In genomic region chr10:6924166-6924565, GRCh38 we compare ENCODE assay signal across 12 cellular contexts.
DNase-seq lines count a peak whose midpoint lies in the region; ATAC-seq and TF ChIP-seq lines count a peak whose summit lies in the region.
"Had no signal": no experiment of that assay in that cellular context is flagged by ENCODE, and none has a peak within 500 bp of the region (broad histone marks: within the 10 kb centered on the region; RNA-seq: fewer than 3 reads in every experiment).

No MANE protein-coding gene starts in this region.

- intact Hi-C loops in natural killer cell (cut with micrococcal nuclease): no loop called here

- no peak for DNase-seq in natural killer cell treated with Interleukin-12 subunit alpha and Interleukin-12 subunit beta and Interleukin-15 and Interleukin-18, amount 100 ng/mL, for 72 hours (ENCODE audit: low spot score)
- no peak for DNase-seq in natural killer cell
- peak; percentile 7 for DNase-seq in fibroblast of peridontal ligament (ENCODE audit: extremely low read depth)
- DNase-seq in activated T-cell treated with anti-CD3 and anti-CD28 coated beads, Interleukin-2, amount 50 U/mL, for 24 hours: no peak
- no peak for DNase-seq in T-helper 2 cell treated with Interferon-gamma antibody and Interleukin-4, amounts not matched to agents 5 μg/mL and 100 μg/mL, for 36 hours (ENCODE audit: low spot score)
- no peak for DNase-seq in caudate nucleus (lab: John Stamatoyannopoulos, UW)
- DNase-seq: activated naive CD8-positive, alpha-beta T cell treated with anti-CD3 and anti-CD28 coated beads for 36 hours; endodermal cell; stimulated activated naive B cell treated with anti-CD40 and anti-IgM and Interleukin-4, amounts not matched to agents 10 μg/mL and 1 μg/mL and 100 μg/mL, for 72 hours had no signal

- ATAC-seq in natural killer cell treated with Interleukin-12 subunit alpha and Interleukin-12 subunit beta and Interleukin-15 and Interleukin-18, amount 100 ng/mL, for 72 hours: no peak
- ATAC-seq in natural killer cell (no peak), SK-N-SH treated with all-trans-retinoic acid at 6 μM for 48 hours (peak; percentile 62), HG02763 (IDR thresholded peaks at IDR 0.05; ENCODE audit: unreplicated experiment) (no peak)
- ATAC-seq: stimulated activated naive B cell treated with anti-CD40 and anti-IgM and Interleukin-4, amounts not matched to agents 10 μg/mL and 1 μg/mL and 100 μg/mL, for 72 hours had no signal

- TF ChIP-seq CTCF in natural killer cell (IDR thresholded peaks at IDR 0.05): no peak

- H3K27ac ChIP-seq in caudate nucleus (ENCODE audit: low read depth, low read length): no peak overlapping the region

- H3K9me3 Mint-ChIP-seq in natural killer cell treated with Interleukin-12 subunit alpha and Interleukin-12 subunit beta and Interleukin-15 and Interleukin-18, amount 100 ng/mL, for 72 hours: peaks cover 3% of the 10 kb centered on the region
- no peaks in the 10 kb centered on the region for H3K9me3 Mint-ChIP-seq in natural killer cell
- H3K9me3 Mint-ChIP-seq in activated T-cell treated with anti-CD3 and anti-CD28 coated beads, Interleukin-2, amount 50 U/mL, for 24 hours: no peaks in the 10 kb centered on the region
- H3K9me3 Mint-ChIP-seq in T-helper 2 cell treated with Interferon-gamma antibody and Interleukin-4, amounts not matched to agents 5 μg/mL and 100 μg/mL, for 36 hours: no peaks in the 10 kb centered on the region
- H3K9me3 Mint-ChIP-seq: activated naive CD8-positive, alpha-beta T cell treated with anti-CD3 and anti-CD28 coated beads for 36 hours; endodermal cell; nephron; stimulated activated naive B cell treated with anti-CD40 and anti-IgM and Interleukin-4, amounts not matched to agents 10 μg/mL and 1 μg/mL and 100 μg/mL, for 72 hours had no signal

- H3K27ac Mint-ChIP-seq in natural killer cell treated with Interleukin-12 subunit alpha and Interleukin-12 subunit beta and Interleukin-15 and Interleukin-18, amount 100 ng/mL, for 72 hours: peak overlapping the region; percentile 97 to 98
- H3K27ac Mint-ChIP-seq in natural killer cell: no peak overlapping the region
- H3K27ac Mint-ChIP-seq in activated T-cell treated with anti-CD3 and anti-CD28 coated beads, Interleukin-2, amount 50 U/mL, for 24 hours: no peak overlapping the region
- no peak overlapping the region for H3K27ac Mint-ChIP-seq in T-helper 2 cell treated with Interferon-gamma antibody and Interleukin-4, amounts not matched to agents 5 μg/mL and 100 μg/mL, for 36 hours
- H3K27ac Mint-ChIP-seq: endodermal cell; nephron; stimulated activated naive B cell treated with anti-CD40 and anti-IgM and Interleukin-4, amounts not matched to agents 10 μg/mL and 1 μg/mL and 100 μg/mL, for 72 hours had no signal

- H3K4me3 Mint-ChIP-seq in natural killer cell treated with Interleukin-12 subunit alpha and Interleukin-12 subunit beta and Interleukin-15 and Interleukin-18, amount 100 ng/mL, for 72 hours: peak overlapping the region; percentile 93
- H3K4me3 Mint-ChIP-seq in natural killer cell: no peak overlapping the region
- no peak overlapping the region for H3K4me3 Mint-ChIP-seq in activated T-cell treated with anti-CD3 and anti-CD28 coated beads, Interleukin-2, amount 50 U/mL, for 24 hours
- no peak overlapping the region for H3K4me3 Mint-ChIP-seq in T-helper 2 cell treated with Interferon-gamma antibody and Interleukin-4, amounts not matched to agents 5 μg/mL and 100 μg/mL, for 36 hours
- H3K4me3 Mint-ChIP-seq: activated naive CD8-positive, alpha-beta T cell treated with anti-CD3 and anti-CD28 coated beads for 36 hours; endodermal cell; nephron; stimulated activated naive B cell treated with anti-CD40 and anti-IgM and Interleukin-4, amounts not matched to agents 10 μg/mL and 1 μg/mL and 100 μg/mL, for 72 hours had no signal

- peaks cover 53 to 60% of the 10 kb centered on the region in 2 donors for H3K4me1 Mint-ChIP-seq in natural killer cell treated with Interleukin-12 subunit alpha and Interleukin-12 subunit beta and Interleukin-15 and Interleukin-18, amount 100 ng/mL, for 72 hours (ENCODE audit: low read depth in 2 of 2)
- H3K4me1 Mint-ChIP-seq in natural killer cell: peaks cover 57 to 58% of the 10 kb centered on the region in 2 donors
- H3K4me1 Mint-ChIP-seq in activated T-cell treated with anti-CD3 and anti-CD28 coated beads, Interleukin-2, amount 50 U/mL, for 24 hours (ENCODE audit: low read depth): peaks cover 57% of the 10 kb centered on the region
- H3K4me1 Mint-ChIP-seq in T-helper 2 cell treated with Interferon-gamma antibody and Interleukin-4, amounts not matched to agents 5 μg/mL and 100 μg/mL, for 36 hours (ENCODE audit: low read depth): peaks cover 49% of the 10 kb centered on the region

- H3K27me3 Mint-ChIP-seq in natural killer cell treated with Interleukin-12 subunit alpha and Interleukin-12 subunit beta and Interleukin-15 and Interleukin-18, amount 100 ng/mL, for 72 hours: no peaks in the 10 kb centered on the region
- no peaks in the 10 kb centered on the region for H3K27me3 Mint-ChIP-seq in natural killer cell (ENCODE audit: low read depth in 2 of 2)
- no peaks in the 10 kb centered on the region for H3K27me3 Mint-ChIP-seq in activated T-cell treated with anti-CD3 and anti-CD28 coated beads, Interleukin-2, amount 50 U/mL, for 24 hours
- peaks cover 4% of the 10 kb centered on the region for H3K27me3 Mint-ChIP-seq in T-helper 2 cell treated with Interferon-gamma antibody and Interleukin-4, amounts not matched to agents 5 μg/mL and 100 μg/mL, for 36 hours (ENCODE audit: low read depth)
- H3K27me3 Mint-ChIP-seq: stimulated activated naive B cell treated with anti-CD40 and anti-IgM and Interleukin-4, amounts not matched to agents 10 μg/mL and 1 μg/mL and 100 μg/mL, for 72 hours had no signal

- H3K36me3 Mint-ChIP-seq in natural killer cell treated with Interleukin-12 subunit alpha and Interleukin-12 subunit beta and Interleukin-15 and Interleukin-18, amount 100 ng/mL, for 72 hours: no peaks in the 10 kb centered on the region
- H3K36me3 Mint-ChIP-seq in natural killer cell: no peaks in the 10 kb centered on the region
- no peaks in the 10 kb centered on the region for H3K36me3 Mint-ChIP-seq in activated T-cell treated with anti-CD3 and anti-CD28 coated beads, Interleukin-2, amount 50 U/mL, for 24 hours (ENCODE audit: low read depth)
- H3K36me3 Mint-ChIP-seq in T-helper 2 cell treated with Interferon-gamma antibody and Interleukin-4, amounts not matched to agents 5 μg/mL and 100 μg/mL, for 36 hours (ENCODE audit: low read depth): peaks cover 4% of the 10 kb centered on the region
- H3K36me3 Mint-ChIP-seq: stimulated activated naive B cell treated with anti-CD40 and anti-IgM and Interleukin-4, amounts not matched to agents 10 μg/mL and 1 μg/mL and 100 μg/mL, for 72 hours had no signal

TF ChIP-seq in SK-N-SH treated with all-trans-retinoic acid at 6 μM for 48 hours, 23 proteins besides CTCF, POLR2A, EP300 and RAD21:
- TF ChIP-seq OSR1 (CRISPR knock-in tag; IDR thresholded peaks at IDR 0.05): no peak
- TF ChIP-seq ISL1 (CRISPR knock-in tag; IDR thresholded peaks at IDR 0.05): peak; percentile 70

Comparison
In these comparisons a context has a peak if more than half of its experiments do, and no peak if none do; other contexts are left out.
1. H3K27ac Mint-ChIP-seq: peak in natural killer cell treated with Interleukin-12 subunit alpha and Interleukin-12 subunit beta and Interleukin-15 and Interleukin-18, amount 100 ng/mL, for 72 hours (2 of 2); none in natural killer cell (0 of 2), activated T-cell treated with anti-CD3 and anti-CD28 coated beads, Interleukin-2, amount 50 U/mL, for 24 hours (single experiment) and T-helper 2 cell treated with Interferon-gamma antibody and Interleukin-4, amounts not matched to agents 5 μg/mL and 100 μg/mL, for 36 hours (single experiment).